Comparison of ENCODE assay signal across 8 cellular contexts in genomic region chr1:32336963-32337675, GRCh38. TPM values are rescaled to one million over a fixed set of nuclear protein-coding genes. Genes with fewer than 3 reads are reported as not detected.
A peak's percentile ranks its signal among the peaks of the same experiment; 100 is the strongest.
DNase-seq lines count a peak whose midpoint lies in the region; ATAC-seq and TF ChIP-seq lines count a peak whose summit lies in the region.

No MANE protein-coding gene starts in this region.

- H3K9me3 Mint-ChIP-seq in Caco-2 (ENCODE audit: unreplicated experiment) (no peaks in the 10 kb centered on the region), WTC11 (no peaks in the 10 kb centered on the region)

- TF ChIP-seq POLR2A in esophagus muscularis mucosa (IDR thresholded peaks at IDR 0.05; ENCODE audit: low read depth), result no peak

- peaks cover 16% of the 10 kb centered on the region for H3K4me1 Mint-ChIP-seq in Caco-2 (ENCODE audit: low read depth, unreplicated experiment)
- H3K4me1 Mint-ChIP-seq in WTC11, result peaks cover 45% of the 10 kb centered on the region

- H3K27me3 Mint-ChIP-seq in Caco-2 (ENCODE audit: insufficient read depth, unreplicated experiment) (no peaks in the 10 kb centered on the region), WTC11 (ENCODE audit: low read depth) (peaks cover 16% of the 10 kb centered on the region)

- H3K27me3 ChIP-seq in Caco-2 (replicated peaks; ENCODE audit: control insufficient read depth, insufficient read depth, low read length) (no peaks in the 10 kb centered on the region), esophagus muscularis mucosa (no peaks in the 10 kb centered on the region), MG63 (no peaks in the 10 kb centered on the region)

- intact Hi-C loops in Caco-2 (cut with micrococcal nuclease; ENCODE audit: unreplicated experiment) (no loop called here), esophagus muscularis mucosa (cut with DNase I) (no loop called here), sciatic nerve (cut with DNase I) (no loop called here)

- POLR2A ChIA-PET in Caco-2 (lab: Charles Lee), result no interaction called here
- POLR2A ChIA-PET in WTC11 (lab: Charles Lee), result interaction anchor here (0.6 to 2.8 kb wide), 6 partner anchors 57 to 332 kb away, joined by 4 to 16 read pairs (median 8); partner anchors contain the start of genes BSDC1 and IQCC

- peak overlapping the region; percentile 59 to 71 (median 68) for H3K27ac ChIP-seq in esophagus muscularis mucosa (replicated peaks in 1 of 4)

- no peak for TF ChIP-seq EP300 in esophagus muscularis mucosa (IDR thresholded peaks at IDR 0.05)

- H3K36me3 ChIP-seq in Caco-2 (ENCODE audit: control insufficient read depth, insufficient read depth, low read length) (0 out of 2 replicates have a peak, but pooled peaks cover 2% of the 10 kb centered on the region), esophagus muscularis mucosa (peaks cover 3 to 14% (median 11%) of the 10 kb centered on the region in 4 donors), MG63 (peaks cover 23% of the 10 kb centered on the region)

- DNase-seq in Caco-2 (no peak), HT1080 (ENCODE audit: low read depth) (peak; percentile 63), WTC11 (ENCODE audit: low spot score) (no peak), esophagus muscularis mucosa (ENCODE audit: extremely low spot score) (no peak), sciatic nerve (ENCODE audit: low spot score) (no peak), MG63 (no peak), RKO (ENCODE audit: low spot score) (no peak), cerebellum (ENCODE audit: low spot score) (no peak)

- CTCF ChIA-PET in Caco-2 (lab: Charles Lee) (interaction anchor here (0.6 to 0.7 kb wide), 2 partner anchors 60 to 127 kb away, joined by 3 to 7 read pairs; no protein-coding TSS in a partner anchor), WTC11 (lab: Charles Lee) (interaction anchor here (0.6 to 2.4 kb wide), 6 partner anchors 10 to 928 kb away, joined by 3 to 17 read pairs (median 7); partner anchors contain the start of gene BSDC1)

- H3K4me3 Mint-ChIP-seq in Caco-2 (ENCODE audit: unreplicated experiment) (peak overlapping the region; percentile 83), WTC11 (peak overlapping the region; percentile 66)

- H3K27ac Mint-ChIP-seq in Caco-2 (ENCODE audit: unreplicated experiment) (no peak overlapping the region), WTC11 (no peak overlapping the region)

- no peak for ATAC-seq in WTC11
- ATAC-seq in sciatic nerve, result peak; percentile 39

- H3K4me3 ChIP-seq in Caco-2 (ENCODE audit: low read depth, low read length) (no peak overlapping the region), esophagus muscularis mucosa (no peak overlapping the region), MG63 (no peak overlapping the region)

- 69% methylated on average over 3 of the region's 8 CpGs for WGBS in esophagus muscularis mucosa

- H3K4me1 ChIP-seq in Caco-2 (peaks cover 22% of the 10 kb centered on the region), esophagus muscularis mucosa (peaks cover 32 to 47% (median 42%) of the 10 kb centered on the region in 4 donors)

- no TSS peak for BruUV-seq in Caco-2 (replicated peaks; lab: Mats Ljungman, UMichigan)

- TF ChIP-seq CTCF in Caco-2 (IDR thresholded peaks at IDR 0.05; ENCODE audit: insufficient read depth in 1 of 2, low read depth in 1 of 2, low read length in 1 of 2, severe bottlenecking in 1 of 2, unreplicated experiment in 1 of 2), result no peak
- no peak for TF ChIP-seq CTCF in WTC11 (IDR thresholded peaks at IDR 0.05)
- TF ChIP-seq CTCF in esophagus muscularis mucosa (IDR thresholded peaks at IDR 0.05), result no peak

- H3K36me3 Mint-ChIP-seq in Caco-2 (ENCODE audit: insufficient read depth, unreplicated experiment), result peaks cover 46% of the 10 kb centered on the region
- peaks cover 21% of the 10 kb centered on the region for H3K36me3 Mint-ChIP-seq in WTC11

- H3K9me3 ChIP-seq in Caco-2 (no peaks in the 10 kb centered on the region), esophagus muscularis mucosa (no peaks in the 10 kb centered on the region), MG63 (no peaks in the 10 kb centered on the region)

TF ChIP-seq in WTC11, 78 proteins besides CTCF, POLR2A, EP300 and RAD21 (continues in another document):
- TF ChIP-seq GRHL2 (CRISPR knock-in tag; IDR thresholded peaks at IDR 0.05; ENCODE audit: insufficient replicate concordance, severe bottlenecking), result no peak
- TF ChIP-seq ZSCAN18 (CRISPR knock-in tag; IDR thresholded peaks at IDR 0.05), result no peak
- no peak for TF ChIP-seq CBFB (CRISPR knock-in tag; IDR thresholded peaks at IDR 0.05; ENCODE audit: low read depth)
- no peak for TF ChIP-seq MAX (CRISPR knock-in tag; IDR thresholded peaks at IDR 0.05)
- no peak for TF ChIP-seq ZNF219 (CRISPR knock-in tag; IDR thresholded peaks at IDR 0.05; ENCODE audit: borderline replicate concordance)
- TF ChIP-seq SMAD3 (CRISPR knock-in tag; IDR thresholded peaks at IDR 0.05; ENCODE audit: borderline replicate concordance), result no peak

RNA-seq across cellular contexts. Expression of gene MARCKSL1, which starts 1.1 kb away (rescaled TPM):
- 150 and 159 TPM in 2 replicates for total RNA-seq in Caco-2 (2022)
- total RNA-seq in HT1080 (2014; rRNA removed; shearing (Covaris generic)), result 89.4 and 127 TPM in 2 replicates
- polyA plus RNA-seq in HT1080 (2015; cell fraction: cytosol; rRNA removed), result 130 and 148 TPM in 2 replicates
- polyA plus RNA-seq in HT1080 (2015; cell fraction: nucleus; rRNA removed), result 61.1 and 61.3 TPM in 2 replicates
- total RNA-seq in WTC11 (2021), result 442 to 450 TPM (median 443 TPM) in 3 replicates
- 10 to 100 TPM in 2 of 4 donors, 1 to 10 TPM in 2; 4.2 to 10.9 (median 9.2) TPM for total RNA-seq in esophagus muscularis mucosa
- 126 TPM for total RNA-seq in sciatic nerve
- total RNA-seq in MG63 (2014; rRNA removed; shearing (Covaris generic); ENCODE audit: low replicate concordance), result 12.6 and 19.1 TPM in 2 replicates
- total RNA-seq in cerebellum, result 164 TPM

RNA-seq across cellular contexts. Expression of gene FAM229A, which starts 25.2 kb away (rescaled TPM):
- 2.1 and 2.6 TPM in 2 replicates for total RNA-seq in Caco-2 (2022)
- 1.2 and 1.9 TPM in 2 replicates for total RNA-seq in HT1080 (2014; rRNA removed; shearing (Covaris generic))
- 0.58 and 1.1 TPM in 2 replicates for polyA plus RNA-seq in HT1080 (2015; cell fraction: cytosol; rRNA removed)
- 38.6 and 39.2 TPM in 2 replicates for polyA plus RNA-seq in HT1080 (2015; cell fraction: nucleus; rRNA removed)
- 6.7 to 10.4 TPM (median 9.4 TPM) in 3 replicates for total RNA-seq in WTC11 (2021)
- total RNA-seq in esophagus muscularis mucosa, result 1 to 10 TPM; 1.3 to 8.7 (median 4.9) TPM
- total RNA-seq in sciatic nerve, result 12.0 TPM
- total RNA-seq in MG63 (2014; rRNA removed; shearing (Covaris generic); ENCODE audit: low replicate concordance), result 0.10 TPM in 1 of 2 replicates, not detected in the other
- 3.2 TPM for total RNA-seq in cerebellum

RNA-seq across cellular contexts. Expression of gene TSSK3, which starts 25.2 kb away (rescaled TPM):
- total RNA-seq in Caco-2 (2022), result 2.5 and 2.6 TPM in 2 replicates
- 0.60 TPM in 1 of 2 replicates, not detected in the other for total RNA-seq in HT1080 (2014; rRNA removed; shearing (Covaris generic))
- 0.34 and 0.67 TPM in 2 replicates for polyA plus RNA-seq in HT1080 (2015; cell fraction: cytosol; rRNA removed)
- polyA plus RNA-seq in HT1080 (2015; cell fraction: nucleus; rRNA removed), result 1.6 and 3.7 TPM in 2 replicates
- 1.2 to 2.9 TPM (median 1.7 TPM) in 3 replicates for total RNA-seq in WTC11 (2021)
- 1 to 10 TPM in 1 of 4 donors, under 1 TPM in 1, not detected in 2; 0.86 to 3.7 TPM for total RNA-seq in esophagus muscularis mucosa
- total RNA-seq in sciatic nerve, result 5.1 TPM
- total RNA-seq in MG63 (2014; rRNA removed; shearing (Covaris generic); ENCODE audit: low replicate concordance), result not detected in 2 replicates
- 1.8 TPM for total RNA-seq in cerebellum

RNA-seq across cellular contexts. Expression of gene HDAC1, which starts 45.2 kb away (rescaled TPM):
- total RNA-seq in Caco-2 (2022) (116 and 117 TPM in 2 replicates), WTC11 (2021) (108 to 120 TPM (median 119 TPM) in 3 replicates), esophagus muscularis mucosa (10 to 100 TPM; 42.8 to 70.4 (median 51.4) TPM), sciatic nerve (54.7 TPM), cerebellum (21.2 TPM)
- total RNA-seq in HT1080 (2014; rRNA removed; shearing (Covaris generic)), result 123 and 126 TPM in 2 replicates
- 118 and 122 TPM in 2 replicates for polyA plus RNA-seq in HT1080 (2015; cell fraction: cytosol; rRNA removed)
- polyA plus RNA-seq in HT1080 (2015; cell fraction: nucleus; rRNA removed), result 179 and 182 TPM in 2 replicates
- total RNA-seq in MG63 (2014; rRNA removed; shearing (Covaris generic); ENCODE audit: low replicate concordance), result 88.0 and 98.3 TPM in 2 replicates

RNA-seq across cellular contexts. Expression of gene BSDC1, which starts 57.1 kb away (rescaled TPM):
- total RNA-seq in Caco-2 (2022) (32.5 and 33.2 TPM in 2 replicates), WTC11 (2021) (42.4 to 44.3 TPM (median 43.6 TPM) in 3 replicates), esophagus muscularis mucosa (10 to 100 TPM; 57.3 to 67.9 (median 63.4) TPM), sciatic nerve (83.1 TPM), cerebellum (58.3 TPM)
- total RNA-seq in HT1080 (2014; rRNA removed; shearing (Covaris generic)), result 31.8 and 33.4 TPM in 2 replicates
- 37.5 and 41.3 TPM in 2 replicates for polyA plus RNA-seq in HT1080 (2015; cell fraction: cytosol; rRNA removed)
- 69.3 and 81.2 TPM in 2 replicates for polyA plus RNA-seq in HT1080 (2015; cell fraction: nucleus; rRNA removed)
- total RNA-seq in MG63 (2014; rRNA removed; shearing (Covaris generic); ENCODE audit: low replicate concordance), result 35.8 and 52.2 TPM in 2 replicates
